ENCODE assay signal across 1 cellular context in the genomic region with DNA sequence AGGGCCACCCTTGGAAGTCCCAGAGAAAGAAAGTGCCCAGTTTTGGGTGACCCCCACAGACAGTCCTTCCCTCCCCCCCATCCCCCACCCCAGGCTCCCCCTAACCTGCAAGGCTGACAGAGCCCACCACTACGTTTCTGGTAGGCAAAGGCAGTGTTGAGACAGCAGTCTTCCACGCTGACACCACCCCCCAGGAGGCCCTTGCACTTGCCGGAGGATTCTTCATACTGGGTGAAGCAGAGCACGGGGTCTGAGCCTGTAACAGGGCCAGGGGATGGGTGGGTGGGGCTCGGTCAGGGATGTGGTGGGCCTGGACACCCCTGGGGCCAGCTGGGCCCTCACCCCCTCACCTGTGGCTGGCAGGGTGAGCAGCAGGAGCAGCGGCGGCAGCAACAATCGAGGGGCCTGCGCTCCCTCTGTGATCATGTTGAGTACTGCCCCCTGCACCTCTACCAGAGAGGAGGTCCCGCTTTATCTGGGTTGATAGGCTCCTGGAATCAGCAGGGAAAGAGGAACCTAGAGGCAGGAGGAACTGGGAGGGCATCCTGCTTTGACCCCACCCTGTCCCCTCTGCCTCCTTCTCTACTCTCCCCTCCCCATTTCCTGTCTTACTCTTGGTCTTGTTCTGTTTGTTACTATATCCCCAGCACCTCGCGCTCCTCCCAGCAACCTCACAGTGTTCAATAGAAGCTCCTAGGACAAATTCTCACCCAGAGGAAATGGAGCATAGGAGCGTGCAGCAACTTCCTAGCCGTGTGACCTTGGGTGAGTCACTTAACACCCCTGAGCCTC.
TF ChIP-seq lines count a peak whose summit lies in the region.

A gene (minus strand): TSS at position 512 of the 792 bp plus-strand sequence. CDS start 86 bp downstream, at position 426.

TF ChIP-seq in WTC11, 78 proteins besides CTCF, POLR2A, EP300 and RAD21 (continued from another document):
- TF ChIP-seq, protein P1, sequence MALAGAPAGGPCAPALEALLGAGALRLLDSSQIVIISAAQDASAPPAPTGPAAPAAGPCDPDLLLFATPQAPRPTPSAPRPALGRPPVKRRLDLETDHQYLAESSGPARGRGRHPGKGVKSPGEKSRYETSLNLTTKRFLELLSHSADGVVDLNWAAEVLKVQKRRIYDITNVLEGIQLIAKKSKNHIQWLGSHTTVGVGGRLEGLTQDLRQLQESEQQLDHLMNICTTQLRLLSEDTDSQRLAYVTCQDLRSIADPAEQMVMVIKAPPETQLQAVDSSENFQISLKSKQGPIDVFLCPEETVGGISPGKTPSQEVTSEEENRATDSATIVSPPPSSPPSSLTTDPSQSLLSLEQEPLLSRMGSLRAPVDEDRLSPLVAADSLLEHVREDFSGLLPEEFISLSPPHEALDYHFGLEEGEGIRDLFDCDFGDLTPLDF (CRISPR knock-in tag; IDR thresholded peaks at IDR 0.05): no peak
- TF ChIP-seq ZNF263 (CRISPR knock-in tag; IDR thresholded peaks at IDR 0.05; ENCODE audit: low read depth) (no peak), GABPB1 (CRISPR knock-in tag; IDR thresholded peaks at IDR 0.05) (no peak)
